Comparison of ENCODE assay signal across 8 cellular contexts in genomic region chr19:57769345-57770131, GRCh38. TPM values are rescaled to one million over a fixed set of nuclear protein-coding genes. Genes with fewer than 3 reads are reported as not detected.
DNase-seq lines count a peak whose midpoint lies in the region; ATAC-seq lines count a peak whose summit lies in the region.

Gene ZNF586 (plus strand): TSS chr19:57769676. CDS start chr19:57769843, 167 bp downstream.

- ATAC-seq in GM18520 (IDR thresholded peaks at IDR 0.05; ENCODE audit: unreplicated experiment) (peak; percentile 99), HG03064 (IDR thresholded peaks at IDR 0.05; ENCODE audit: low read depth, unreplicated experiment) (peak; percentile 92)

- DNase-seq in A172 (ENCODE audit: low spot score) (peak; percentile 94), NCI-H2196 treated with DMSO at 0.1 percent for 48 hours (lab: John Stamatoyannopoulos, UW; ENCODE audit: unreplicated experiment) (peak; percentile 85), iris pigment epithelial cell (ENCODE audit: low read depth) (peak; percentile 96)
- DNase-seq in activated CD4-positive, CD25-positive, alpha-beta regulatory T cell (lab: John Stamatoyannopoulos, UW) = peak; percentile 68 to 77 (median 70)
- peak; percentile 84 for DNase-seq in central memory CD4-positive, alpha-beta T cell
- DNase-seq in stimulated activated CD4-positive, alpha-beta T cell treated with anti-CD3 and anti-CD28 coated beads, Interleukin-12 subunit alpha, Interleukin-12 subunit beta, amount 100 ng/mL, for 4 hours = peak; percentile 77

RNA-seq across cellular contexts. Expression of gene ZNF586, which starts in this region (rescaled TPM):
- 18.9 and 24.6 TPM in 2 replicates for total RNA-seq in A172 (2014; rRNA removed; shearing (Covaris generic))

Comparison
In these comparisons a context has a peak if more than half of its experiments do, and no peak if none do; other contexts are left out.
1. Peak in every context shown above with its lines: DNase-seq and ATAC-seq.